25 cellular contexts compared by ENCODE assay signal in the genomic region with DNA sequence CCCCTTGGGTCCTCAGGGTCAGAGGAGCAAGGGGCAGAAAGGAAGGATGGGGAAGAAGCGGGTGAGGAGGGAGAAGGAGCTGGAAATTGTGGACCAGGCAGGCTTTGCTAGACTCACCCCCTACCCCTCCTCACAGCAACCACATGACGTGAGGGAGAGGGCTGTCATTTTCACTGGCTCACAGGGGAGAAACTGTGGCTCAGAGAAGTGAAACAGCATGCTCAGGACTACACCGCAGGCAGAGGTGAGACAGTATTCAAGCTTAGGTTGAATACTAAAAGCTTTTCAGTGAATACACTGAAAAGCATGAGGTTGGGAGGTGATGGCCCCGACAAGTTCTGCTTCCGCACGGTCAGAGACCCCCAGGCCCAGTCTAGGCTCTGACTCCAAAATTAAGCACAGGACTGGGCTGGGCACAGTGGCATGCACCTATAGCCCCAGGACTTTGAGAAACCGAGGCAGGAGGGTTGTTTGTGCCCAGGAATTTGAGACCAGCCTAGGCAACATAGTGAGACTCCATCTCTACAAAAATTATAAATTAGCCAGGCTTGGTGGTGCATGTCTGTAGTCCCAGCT. TPM values are rescaled to one million over a fixed set of nuclear protein-coding genes. Genes with fewer than 3 reads are reported as not detected.
"Had no signal": no experiment of that assay in that cellular context is flagged by ENCODE, and none has a peak within 500 bp of the region (broad histone marks: within the 10 kb centered on the region; RNA-seq: fewer than 3 reads in every experiment).

No MANE protein-coding gene starts in this region.

- DNase-seq: effector memory CD4-positive, alpha-beta T cell; esophagus squamous epithelium; foreskin fibroblast; glutamatergic neuron; kidney; left cardiac atrium; left ventricle myocardium superior; mesenchymal stem cell; midbrain; nephron progenitor cell; right cardiac atrium; stimulated activated CD4-positive, alpha-beta T cell treated with anti-CD3 and anti-CD28 coated beads, Interleukin-4, amount 100 ng/mL, for 1 hour; stimulated activated CD8-positive, alpha-beta memory T cell treated with anti-CD3 and anti-CD28 coated beads, Interleukin-4, amount 100 ng/mL, for 48 hours; stimulated activated naive CD8-positive, alpha-beta T cell treated with anti-CD3 and anti-CD28 coated beads, Interleukin-15, Interleukin-2, amounts not matched to agents 100 U/mL and 50 U/mL, for 24 hours; upper lobe of left lung had no signal

- H3K4me2 ChIP-seq: hepatocyte had no signal

- H3K27me3 ChIP-seq: esophagus squamous epithelium, hepatocyte, neutrophil, suprapubic skin, tibial artery, upper lobe of left lung, vagina had no signal

- H3K9me3 Mint-ChIP-seq: nephron progenitor cell; stimulated activated effector memory CD8-positive, alpha-beta T cell treated with anti-CD3 and anti-CD28 coated beads, Interleukin-12 subunit alpha, Interleukin-12 subunit beta, amount 100 ng/mL, for 72 hours had no signal

- H3K27ac ChIP-seq: epithelial cell of prostate, esophagus squamous epithelium, gastroesophageal sphincter, hepatocyte, neutrophil, suprapubic skin, tibial artery, upper lobe of left lung, vagina had no signal

- H3K36me3 ChIP-seq: esophagus squamous epithelium, gastroesophageal sphincter, neutrophil, suprapubic skin, tibial artery, upper lobe of left lung, vagina had no signal

- H3K79me2 ChIP-seq: hepatocyte had no signal

- H3K9me3 ChIP-seq: esophagus squamous epithelium, gastroesophageal sphincter, neutrophil, suprapubic skin, tibial artery, upper lobe of left lung, vagina had no signal

- H3K4me1 ChIP-seq: gastroesophageal sphincter, suprapubic skin, tibial artery, vagina had no signal

- H3K4me3 ChIP-seq: esophagus squamous epithelium, gastroesophageal sphincter, hepatocyte, lung, suprapubic skin, tibial artery, upper lobe of left lung, vagina had no signal

- H2AFZ ChIP-seq: hepatocyte had no signal

- H3K27ac Mint-ChIP-seq: nephron progenitor cell; stimulated activated effector memory CD8-positive, alpha-beta T cell treated with anti-CD3 and anti-CD28 coated beads, Interleukin-12 subunit alpha, Interleukin-12 subunit beta, amount 100 ng/mL, for 72 hours had no signal

- H3K4me3 Mint-ChIP-seq: nephron progenitor cell; stimulated activated effector memory CD8-positive, alpha-beta T cell treated with anti-CD3 and anti-CD28 coated beads, Interleukin-12 subunit alpha, Interleukin-12 subunit beta, amount 100 ng/mL, for 72 hours had no signal

- H3K36me3 Mint-ChIP-seq: stimulated activated effector memory CD8-positive, alpha-beta T cell treated with anti-CD3 and anti-CD28 coated beads, Interleukin-12 subunit alpha, Interleukin-12 subunit beta, amount 100 ng/mL, for 72 hours had no signal

- ATAC-seq: gastroesophageal sphincter; left cardiac atrium; left ventricle myocardium superior; right cardiac atrium; stimulated activated effector memory CD8-positive, alpha-beta T cell treated with anti-CD3 and anti-CD28 coated beads, Interleukin-12 subunit alpha, Interleukin-12 subunit beta, amount 100 ng/mL, for 72 hours; stimulated activated naive CD8-positive, alpha-beta T cell treated with anti-CD3 and anti-CD28 coated beads, Interleukin-15, Interleukin-2, amounts not matched to agents 100 U/mL and 50 U/mL, for 24 hours had no signal

RNA-seq across cellular contexts. Expression of a gene that starts 1.2 kb away (rescaled TPM):
- total RNA-seq: esophagus squamous epithelium, gastroesophageal sphincter, hepatocyte, left cardiac atrium, left ventricle myocardium superior, lung, suprapubic skin, upper lobe of left lung, vagina had no signal
- polyA plus RNA-seq: hepatocyte had no signal

RNA-seq across cellular contexts. Expression of a gene that starts 14.9 kb away (rescaled TPM):
- total RNA-seq: esophagus squamous epithelium, gastroesophageal sphincter, hepatocyte, kidney, left cardiac atrium, left ventricle myocardium superior, lung, osteoblast, upper lobe of left lung, vagina had no signal
- polyA plus RNA-seq: hepatocyte, lung had no signal
